ENCODE assay signal across 9 cellular contexts in the genomic region with DNA sequence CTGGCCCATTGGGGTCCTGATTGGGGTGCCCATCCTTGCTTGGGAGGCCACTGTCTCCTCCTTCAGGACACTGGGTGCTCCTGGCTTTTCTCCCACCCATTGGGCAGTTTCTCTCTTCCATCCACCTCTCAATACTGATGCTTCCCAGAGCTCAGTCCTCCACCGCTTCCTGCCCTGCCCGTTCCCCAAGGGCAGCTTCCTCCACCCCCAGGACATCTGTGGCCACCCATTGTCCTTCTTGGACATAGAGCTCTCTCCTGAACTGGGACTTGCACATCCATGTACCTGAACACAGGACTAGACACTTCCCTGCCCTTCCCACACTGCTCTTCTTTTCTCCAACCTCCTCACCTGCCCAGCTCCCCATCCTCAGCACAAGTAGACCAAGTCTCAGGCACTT.
"Had no signal": no experiment of that assay in that cellular context is flagged by ENCODE, and none has a peak within 500 bp of the region (broad histone marks: within the 10 kb centered on the region; RNA-seq: fewer than 3 reads in every experiment).

No MANE protein-coding gene starts in this region.

- DNase-seq: GM23248, GOT3, H9, HCEC 1CT, KBM-7 had no signal

- H2AFZ ChIP-seq: GM23248 had no signal

- H3K4me3 ChIP-seq: GM23248 had no signal

- H3K27ac ChIP-seq: GM23248, HL-60, KMS-11 had no signal

- FAIRE-seq: H54, HepG2 had no signal

- H3K9ac ChIP-seq: GM23248, KMS-11 had no signal

- ATAC-seq: HepG2 had no signal

- H3K4me2 ChIP-seq: KMS-11 had no signal
